ENCODE assay signal across 24 cellular contexts in genomic region chr14:104388011-104388521, GRCh38.
DNase-seq lines count a peak whose midpoint lies in the region; ATAC-seq and TF ChIP-seq lines count a peak whose summit lies in the region.
"Had no signal": no experiment of that assay in that cellular context is flagged by ENCODE, and none has a peak within 500 bp of the region (broad histone marks: within the 10 kb centered on the region; RNA-seq: fewer than 3 reads in every experiment).

No MANE protein-coding gene starts in this region.

- no peak for ATAC-seq in activated CD8-positive, alpha-beta memory T cell treated with anti-CD3 and anti-CD28 coated beads, Interleukin-2, amount 10 ng/mL, durations not matched to agents 7 days and 5 days
- ATAC-seq in GM18511 (IDR thresholded peaks at IDR 0.05; ENCODE audit: unreplicated experiment) (no peak), GM21447 (IDR thresholded peaks at IDR 0.05; ENCODE audit: unreplicated experiment) (no peak)
- ATAC-seq: GM23338, left cardiac atrium, psoas muscle had no signal

- POLR2A ChIA-PET in CD4-positive, alpha-beta memory T cell (lab: Charles Lee; ENCODE audit: partially characterized antibody) = no interaction called here

- H3K4me1 Mint-ChIP-seq in activated CD8-positive, alpha-beta memory T cell treated with anti-CD3 and anti-CD28 coated beads, Interleukin-2, amount 10 ng/mL, durations not matched to agents 7 days and 5 days = peaks cover 19% of the 10 kb centered on the region
- H3K4me1 Mint-ChIP-seq in CD4-positive, alpha-beta memory T cell = peaks cover 24 to 63% (median 45%) of the 10 kb centered on the region in 4 donors
- H3K4me1 Mint-ChIP-seq in chondrocyte (ENCODE audit: low read depth) = no peaks in the 10 kb centered on the region

- no peaks in the 10 kb centered on the region for H3K9me3 ChIP-seq in CD4-positive, alpha-beta memory T cell (ENCODE audit: control insufficient read depth in 1 of 2, low read length in 2 of 2)
- H3K9me3 ChIP-seq: psoas muscle, transverse colon had no signal

- H3K27ac Mint-ChIP-seq in activated CD8-positive, alpha-beta memory T cell treated with anti-CD3 and anti-CD28 coated beads, Interleukin-2, amount 10 ng/mL, durations not matched to agents 7 days and 5 days = no peak overlapping the region
- peak overlapping the region in 6 of 7 donors; percentile 29 to 72 (median 58) for H3K27ac Mint-ChIP-seq in CD4-positive, alpha-beta memory T cell
- no peak overlapping the region for H3K27ac Mint-ChIP-seq in chondrocyte (ENCODE audit: unreplicated experiment)
- H3K27ac Mint-ChIP-seq: GM23338; mesothelial cell of epicardium; nephron progenitor cell; stimulated activated naive B cell treated with anti-CD40 and anti-IgM and Interleukin-4, amounts not matched to agents 10 μg/mL and 1 μg/mL and 100 μg/mL, for 72 hours had no signal

- H3K4me1 ChIP-seq in CD4-positive, alpha-beta memory T cell (ENCODE audit: insufficient read depth, low read length) = peaks cover 46% of the 10 kb centered on the region
- H3K4me1 ChIP-seq: psoas muscle, transverse colon had no signal

- H3K27me3 Mint-ChIP-seq in activated CD8-positive, alpha-beta memory T cell treated with anti-CD3 and anti-CD28 coated beads, Interleukin-2, amount 10 ng/mL, durations not matched to agents 7 days and 5 days = no peaks in the 10 kb centered on the region
- H3K27me3 Mint-ChIP-seq in CD4-positive, alpha-beta memory T cell = no peaks in the 10 kb centered on the region
- H3K27me3 Mint-ChIP-seq in chondrocyte (ENCODE audit: low read depth) = peaks cover 7% of the 10 kb centered on the region

- no peaks in the 10 kb centered on the region for H3K27me3 ChIP-seq in CD4-positive, alpha-beta memory T cell (ENCODE audit: insufficient read depth, low read length)

- intact Hi-C loops in CD4-positive, alpha-beta memory T cell (cut with micrococcal nuclease) = no loop called here
- intact Hi-C loops in posterior vena cava (cut with DNase I) = no loop called here

- TF ChIP-seq CTCF in chondrocyte (IDR thresholded peaks at IDR 0.05) = no peak

- no peak overlapping the region for H3K4me3 ChIP-seq in CD4-positive, alpha-beta memory T cell (ENCODE audit: low read length in 2 of 2)
- H3K4me3 ChIP-seq: GM23338, psoas muscle, skin epidermis, transverse colon had no signal

- CTCF ChIA-PET in activated CD8-positive, alpha-beta memory T cell treated with anti-CD3 and anti-CD28 coated beads, Interleukin-2, amount 10 ng/mL, durations not matched to agents 7 days and 5 days (lab: Charles Lee) = no interaction called here
- CTCF ChIA-PET in CD4-positive, alpha-beta memory T cell (lab: Charles Lee; ENCODE audit: partially characterized antibody) = no interaction called here

- no peak overlapping the region for H3K4me3 Mint-ChIP-seq in activated CD8-positive, alpha-beta memory T cell treated with anti-CD3 and anti-CD28 coated beads, Interleukin-2, amount 10 ng/mL, durations not matched to agents 7 days and 5 days
- peak overlapping the region in 2 of 8 donors; percentile 4 to 37 for H3K4me3 Mint-ChIP-seq in CD4-positive, alpha-beta memory T cell
- no peak overlapping the region for H3K4me3 Mint-ChIP-seq in chondrocyte (ENCODE audit: unreplicated experiment)
- H3K4me3 Mint-ChIP-seq: GM23338; mesothelial cell of epicardium; nephron progenitor cell; stimulated activated naive B cell treated with anti-CD40 and anti-IgM and Interleukin-4, amounts not matched to agents 10 μg/mL and 1 μg/mL and 100 μg/mL, for 72 hours had no signal

- no peak overlapping the region for H3K27ac ChIP-seq in CD4-positive, alpha-beta memory T cell (ENCODE audit: low read depth, low read length)
- H3K27ac ChIP-seq: psoas muscle, skin epidermis, transverse colon had no signal

- no peaks in the 10 kb centered on the region for H3K9me3 Mint-ChIP-seq in activated CD8-positive, alpha-beta memory T cell treated with anti-CD3 and anti-CD28 coated beads, Interleukin-2, amount 10 ng/mL, durations not matched to agents 7 days and 5 days (ENCODE audit: low read depth)
- peaks cover 0 to 3% (median 0%) of the 10 kb centered on the region in 8 donors for H3K9me3 Mint-ChIP-seq in CD4-positive, alpha-beta memory T cell
- H3K9me3 Mint-ChIP-seq in chondrocyte (ENCODE audit: low read depth) = no peaks in the 10 kb centered on the region
- H3K9me3 Mint-ChIP-seq: GM23338; mesothelial cell of epicardium; nephron progenitor cell; stimulated activated naive B cell treated with anti-CD40 and anti-IgM and Interleukin-4, amounts not matched to agents 10 μg/mL and 1 μg/mL and 100 μg/mL, for 72 hours had no signal

- H3K36me3 ChIP-seq in CD4-positive, alpha-beta memory T cell (ENCODE audit: insufficient read depth, low read length) = no peaks in the 10 kb centered on the region
- H3K36me3 ChIP-seq: transverse colon had no signal

- peak; percentile 48 for DNase-seq in activated CD8-positive, alpha-beta memory T cell treated with anti-CD3 and anti-CD28 coated beads, Interleukin-2, amount 50 U/mL, for 48 hours
- DNase-seq in activated CD8-positive, alpha-beta memory T cell treated with anti-CD3 and anti-CD28 coated beads, Interleukin-2, amount 10 ng/mL, durations not matched to agents 7 days and 5 days = no peak
- DNase-seq in CD4-positive, alpha-beta memory T cell = no peak
- DNase-seq in chondrocyte (ENCODE audit: low spot score) = peak; percentile 65
- DNase-seq in posterior vena cava (ENCODE audit: low spot score) = peak; percentile 75
- no peak for DNase-seq in nucleus accumbens (lab: John Stamatoyannopoulos, UW)
- DNase-seq: activated CD4-positive, CD25-positive, alpha-beta regulatory T cell; Calu3; dermis blood vessel endothelial cell; EL; left cardiac atrium; MV-4-11; NCI-H1930; NCI-H2227 treated with DMSO at 0.1 percent for 48 hours; NCI-H774; nephron progenitor cell; stimulated activated naive B cell treated with anti-CD40 and anti-IgM and Interleukin-4, amounts not matched to agents 10 μg/mL and 1 μg/mL and 100 μg/mL, for 72 hours had no signal

- H3K36me3 Mint-ChIP-seq in activated CD8-positive, alpha-beta memory T cell treated with anti-CD3 and anti-CD28 coated beads, Interleukin-2, amount 10 ng/mL, durations not matched to agents 7 days and 5 days = no peaks in the 10 kb centered on the region
- H3K36me3 Mint-ChIP-seq in CD4-positive, alpha-beta memory T cell = no peaks in the 10 kb centered on the region
- H3K36me3 Mint-ChIP-seq in chondrocyte (ENCODE audit: low read depth) = no peaks in the 10 kb centered on the region
- H3K36me3 Mint-ChIP-seq: mesothelial cell of epicardium; stimulated activated naive B cell treated with anti-CD40 and anti-IgM and Interleukin-4, amounts not matched to agents 10 μg/mL and 1 μg/mL and 100 μg/mL, for 72 hours had no signal

Comparison
In these comparisons a context has a peak if more than half of its experiments do, and no peak if none do; other contexts are left out.
1. DNase-seq: peak in activated CD8-positive, alpha-beta memory T cell treated with anti-CD3 and anti-CD28 coated beads, Interleukin-2, amount 50 U/mL, for 48 hours (single experiment), chondrocyte (single experiment) and posterior vena cava (single experiment); none in activated CD8-positive, alpha-beta memory T cell treated with anti-CD3 and anti-CD28 coated beads, Interleukin-2, amount 10 ng/mL, durations not matched to agents 7 days and 5 days (single experiment), CD4-positive, alpha-beta memory T cell (0 of 5) and nucleus accumbens (0 of 56).
2. H3K27ac Mint-ChIP-seq: peak in CD4-positive, alpha-beta memory T cell (6 of 7); none in activated CD8-positive, alpha-beta memory T cell treated with anti-CD3 and anti-CD28 coated beads, Interleukin-2, amount 10 ng/mL, durations not matched to agents 7 days and 5 days (single experiment) and chondrocyte (single experiment).